21 cellular contexts compared by ENCODE assay signal in genomic region chr6:50610562-50610961, GRCh38.
DNase-seq lines count a peak whose midpoint lies in the region; ATAC-seq and TF ChIP-seq lines count a peak whose summit lies in the region.
"Had no signal": no experiment of that assay in that cellular context is flagged by ENCODE, and none has a peak within 500 bp of the region (broad histone marks: within the 10 kb centered on the region; RNA-seq: fewer than 3 reads in every experiment).

No MANE protein-coding gene starts in this region.

- ATAC-seq in effector memory CD8-positive, alpha-beta T cell (replicated peaks): no peak
- ATAC-seq: activated CD4-positive, CD25-positive, alpha-beta regulatory T cell treated with anti-CD3 and anti-CD28 coated beads, Interleukin-2, amount 50 U/mL, for 24 hours; heart left ventricle; left ventricle myocardium superior had no signal

- H3K27ac ChIP-seq in MM.1S (ENCODE audit: low read length) (no peak overlapping the region), right atrium auricular region (no peak overlapping the region)
- H3K27ac ChIP-seq: heart left ventricle, neutrophil had no signal

- H3K27me3 Mint-ChIP-seq in effector memory CD8-positive, alpha-beta T cell: no peaks in the 10 kb centered on the region
- H3K27me3 Mint-ChIP-seq: activated naive CD8-positive, alpha-beta T cell treated with anti-CD3 and anti-CD28 coated beads, Interleukin-2, amount 10 ng/mL, durations not matched to agents 7 days and 5 days had no signal

- H3K9me3 ChIP-seq in MM.1S (replicated peaks; ENCODE audit: insufficient read depth, low read length) (no peaks in the 10 kb centered on the region), right atrium auricular region (no peaks in the 10 kb centered on the region)
- H3K9me3 ChIP-seq: Caco-2, neutrophil had no signal

- H2AFZ ChIP-seq in MM.1S (ENCODE audit: low read length): no peak overlapping the region

- DNase-seq in DMS 273 (lab: John Stamatoyannopoulos, UW; ENCODE audit: unreplicated experiment): peak; percentile 3
- DNase-seq in DMS 273 treated with DMSO at 0.1 percent for 48 hours (lab: John Stamatoyannopoulos, UW): no peak
- DNase-seq in MM.1S: no peak
- peak; percentile 11 for DNase-seq in dermis blood vessel endothelial cell
- no peak for DNase-seq in retinal pigment epithelial cell (ENCODE audit: low read depth)
- no peak for DNase-seq in effector memory CD8-positive, alpha-beta T cell
- no peak for DNase-seq in right atrium auricular region (ENCODE audit: low spot score)
- DNase-seq in T1000 (lab: John Stamatoyannopoulos, UW): no peak
- DNase-seq: 8988T; activated CD8-positive, alpha-beta memory T cell treated with anti-CD3 and anti-CD28 coated beads, Interleukin-2, amount 50 U/mL, for 48 hours; activated naive CD8-positive, alpha-beta T cell treated with anti-CD3 and anti-CD28 coated beads, Interleukin-2, amount 10 ng/mL, durations not matched to agents 7 days and 5 days; Caco-2; caudate nucleus; heart left ventricle; KBM-7; left ventricle myocardium superior; NCI-H2029 treated with DMSO at 0.1 percent for 48 hours; small intestine; substantia nigra had no signal

- peaks cover 0 to 10% of the 10 kb centered on the region in 2 donors for H3K9me3 Mint-ChIP-seq in effector memory CD8-positive, alpha-beta T cell
- H3K9me3 Mint-ChIP-seq: activated naive CD8-positive, alpha-beta T cell treated with anti-CD3 and anti-CD28 coated beads, Interleukin-2, amount 10 ng/mL, durations not matched to agents 7 days and 5 days had no signal

- H3K36me3 Mint-ChIP-seq in effector memory CD8-positive, alpha-beta T cell (ENCODE audit: insufficient read depth): peaks cover 4% of the 10 kb centered on the region
- H3K36me3 Mint-ChIP-seq: activated naive CD8-positive, alpha-beta T cell treated with anti-CD3 and anti-CD28 coated beads, Interleukin-2, amount 10 ng/mL, durations not matched to agents 7 days and 5 days had no signal

- H3K27ac Mint-ChIP-seq in effector memory CD8-positive, alpha-beta T cell: no peak overlapping the region
- H3K27ac Mint-ChIP-seq: activated naive CD8-positive, alpha-beta T cell treated with anti-CD3 and anti-CD28 coated beads, Interleukin-2, amount 10 ng/mL, durations not matched to agents 7 days and 5 days had no signal

- H3K9ac ChIP-seq in MM.1S (ENCODE audit: low read length): no peak overlapping the region

- no peaks in the 10 kb centered on the region for H3F3A ChIP-seq in MM.1S (ENCODE audit: insufficient read depth, low read length)

- no peaks in the 10 kb centered on the region for H4K20me1 ChIP-seq in MM.1S (ENCODE audit: insufficient read depth, low read length)

- no peak overlapping the region for H3K4me2 ChIP-seq in MM.1S (ENCODE audit: low read depth, low read length)

- TF ChIP-seq CTCF in MM.1S (IDR thresholded peaks at IDR 0.05; ENCODE audit: low read length) (peak; percentile 27), retinal pigment epithelial cell (conservative IDR thresholded peaks at IDR 0.05; ENCODE audit: low read depth, low read length) (peak; percentile 20), right atrium auricular region (IDR thresholded peaks at IDR 0.05) (no peak)

- no peaks in the 10 kb centered on the region for H3K9me2 ChIP-seq in MM.1S (replicated peaks; ENCODE audit: insufficient read depth, low read length)

- no peaks in the 10 kb centered on the region for H3K79me2 ChIP-seq in MM.1S (ENCODE audit: low read length)

- no peaks in the 10 kb centered on the region for H3K4me1 Mint-ChIP-seq in effector memory CD8-positive, alpha-beta T cell (ENCODE audit: low read depth in 2 of 2)
- H3K4me1 Mint-ChIP-seq: activated naive CD8-positive, alpha-beta T cell treated with anti-CD3 and anti-CD28 coated beads, Interleukin-2, amount 10 ng/mL, durations not matched to agents 7 days and 5 days had no signal

- no peak overlapping the region for H3K4me3 Mint-ChIP-seq in effector memory CD8-positive, alpha-beta T cell
- H3K4me3 Mint-ChIP-seq: activated naive CD8-positive, alpha-beta T cell treated with anti-CD3 and anti-CD28 coated beads, Interleukin-2, amount 10 ng/mL, durations not matched to agents 7 days and 5 days had no signal

- H3K4me1 ChIP-seq in MM.1S (ENCODE audit: low read length): no peaks in the 10 kb centered on the region
- H3K4me1 ChIP-seq in right atrium auricular region: no peaks in the 10 kb centered on the region
- H3K4me1 ChIP-seq: Caco-2, heart left ventricle had no signal

- H3K36me3 ChIP-seq in MM.1S (replicated peaks; ENCODE audit: insufficient read depth, low read length): no peaks in the 10 kb centered on the region
- H3K36me3 ChIP-seq in right atrium auricular region: no peaks in the 10 kb centered on the region
- H3K36me3 ChIP-seq: heart left ventricle, neutrophil had no signal

- no peak overlapping the region for H3K4me3 ChIP-seq in MM.1S (ENCODE audit: low read length)
- no peak overlapping the region for H3K4me3 ChIP-seq in retinal pigment epithelial cell (ENCODE audit: low read length)
- H3K4me3 ChIP-seq in right atrium auricular region: no peak overlapping the region
- H3K4me3 ChIP-seq: heart left ventricle had no signal

- no peaks in the 10 kb centered on the region for H3K27me3 ChIP-seq in MM.1S (replicated peaks; ENCODE audit: insufficient read depth, low read length)
- no peaks in the 10 kb centered on the region for H3K27me3 ChIP-seq in right atrium auricular region
- H3K27me3 ChIP-seq: heart left ventricle, neutrophil had no signal

Comparison
In these comparisons a context has a peak if more than half of its experiments do, and no peak if none do; other contexts are left out.
1. DNase-seq: peak in DMS 273 (single experiment) and dermis blood vessel endothelial cell (single experiment); none in DMS 273 treated with DMSO at 0.1 percent for 48 hours (single experiment), MM.1S (single experiment), retinal pigment epithelial cell (single experiment), effector memory CD8-positive, alpha-beta T cell (0 of 3), right atrium auricular region (single experiment) and T1000 (single experiment).
2. CTCF ChIP-seq: peak in MM.1S (single experiment) and retinal pigment epithelial cell (single experiment); none in right atrium auricular region (0 of 2).